In genomic region chr1:28002600-28002999, GRCh38 we compare ENCODE assay signal across 12 cellular contexts. TPM values are rescaled to one million over a fixed set of nuclear protein-coding genes. Genes with fewer than 3 reads are reported as not detected.
"Had no signal": no experiment of that assay in that cellular context is flagged by ENCODE, and none has a peak within 500 bp of the region (broad histone marks: within the 10 kb centered on the region; RNA-seq: fewer than 3 reads in every experiment).

No MANE protein-coding gene starts in this region.

- ATAC-seq: GM23338, HCT116 had no signal

- H3K9me3 Mint-ChIP-seq: GM23338, H9, HFFc6 had no signal

- H3K27ac Mint-ChIP-seq: GM23338, H9, HFFc6 had no signal

- FAIRE-seq: H1, H54 had no signal

- H3K27ac ChIP-seq: GM23248 had no signal

- H3K9me3 ChIP-seq: HAP-1 had no signal

- H3K4me1 ChIP-seq: HAP-1 had no signal

- H3K4me3 ChIP-seq: GM23248, GM23338, HAP-1 had no signal

- H3K4me1 Mint-ChIP-seq: GM23338, H9 had no signal

- H3K9ac ChIP-seq: GM23248 had no signal

- H2AFZ ChIP-seq: GM23248, GM23338 had no signal

- H3K4me3 Mint-ChIP-seq: GM23338, H9, HFFc6 had no signal

- H3K4me2 ChIP-seq: GM23338 had no signal

- DNase-seq: GM23248, GOT3, H7, H9, HCEC 1CT, HFFc6 had no signal

RNA-seq across cellular contexts. Expression of gene XKR8, which starts 42.8 kb away (rescaled TPM):
- total RNA-seq: H4 had no signal
